8 cellular contexts compared by ENCODE assay signal in genomic region chr4:168831919-168832745, GRCh38.
DNase-seq lines count a peak whose midpoint lies in the region; ATAC-seq, FAIRE-seq and TF ChIP-seq lines count a peak whose summit lies in the region.

No MANE protein-coding gene starts in this region.

- intact Hi-C loops in activated B cell treated with CpG ODN at 0.5 μM for 24 hours (cut with micrococcal nuclease): loop anchor here (1.0 to 5.0 kb wide), 4 partner anchors 15 to 780 kb away; partner anchors contain the start of genes DDX60 and NEK1

- peaks cover 18% of the 10 kb centered on the region for H3K4me1 Mint-ChIP-seq in activated B cell treated with CpG ODN at 0.5 μM for 24 hours

- H3K79me2 ChIP-seq in MM.1S (ENCODE audit: low read length): 0 out of 2 replicates have a peak, but pooled peaks cover 19% of the 10 kb centered on the region
- peaks cover 52% of the 10 kb centered on the region for H3K79me2 ChIP-seq in keratinocyte (ENCODE audit: control insufficient read depth, insufficient read depth, low read length)

- no peak for FAIRE-seq in keratinocyte (lab: Jason Lieb, UNC)

- no peaks in the 10 kb centered on the region for H3K9me2 ChIP-seq in MM.1S (replicated peaks; ENCODE audit: insufficient read depth, low read length)

- H3K27me3 Mint-ChIP-seq in activated B cell treated with CpG ODN at 0.5 μM for 24 hours: peaks cover 53% of the 10 kb centered on the region

- H3K4me3 ChIP-seq in GM12875 (ENCODE audit: low read depth, low read length) (peak overlapping the region; percentile 35), HAP-1 (peak overlapping the region; percentile 88), MM.1S (ENCODE audit: low read length) (peak overlapping the region; percentile 95), keratinocyte (ENCODE audit: control insufficient read depth in 2 of 3, extremely low read depth in 1 of 3, insufficient read depth in 2 of 3, low read depth in 1 of 3, low read length in 3 of 3) (peak overlapping the region; percentile 77 to 95 (median 82))

- TF ChIP-seq CTCF in GM12875 (IDR thresholded peaks at IDR 0.05; ENCODE audit: borderline replicate concordance, insufficient read depth, low read depth, low read length) (no peak), MM.1S (IDR thresholded peaks at IDR 0.05; ENCODE audit: low read length) (no peak), activated B cell treated with CpG ODN at 0.5 μM for 24 hours (IDR thresholded peaks at IDR 0.05) (no peak), keratinocyte (optimal IDR thresholded peaks at IDR 0.05 in 1 of 3, IDR thresholded peaks at IDR 0.05 in 1 of 3, conservative IDR thresholded peaks at IDR 0.05 in 1 of 3; ENCODE audit: extremely low read depth in 1 of 3, insufficient read depth in 2 of 3, low read length in 3 of 3) (no peak)

- H2AFZ ChIP-seq in MM.1S (ENCODE audit: low read length) (peak overlapping the region; percentile 68), keratinocyte (ENCODE audit: control insufficient read depth, low read length) (peak overlapping the region; percentile 87)

- H3K36me3 ChIP-seq in HAP-1 (replicated peaks): peaks cover 5% of the 10 kb centered on the region; the same call in 1 of the 2 replicates
- H3K36me3 ChIP-seq in MM.1S (replicated peaks; ENCODE audit: insufficient read depth, low read length): no peaks in the 10 kb centered on the region
- peaks cover 2 to 14% of the 10 kb centered on the region in 2 experiments for H3K36me3 ChIP-seq in keratinocyte (ENCODE audit: control insufficient read depth in 2 of 2, extremely low read depth in 1 of 2, insufficient read depth in 2 of 2, low read length in 2 of 2)

- peak overlapping the region; percentile 75 for H3K4me3 Mint-ChIP-seq in activated B cell treated with CpG ODN at 0.5 μM for 24 hours

- peaks cover 2% of the 10 kb centered on the region for H3K9me1 ChIP-seq in keratinocyte (ENCODE audit: control insufficient read depth, extremely low read depth, insufficient read depth, low read length)

- no peaks in the 10 kb centered on the region for H4K20me1 ChIP-seq in MM.1S (ENCODE audit: insufficient read depth, low read length)
- H4K20me1 ChIP-seq in keratinocyte (ENCODE audit: control insufficient read depth, extremely low read depth, insufficient read depth, low read length): peaks cover 5% of the 10 kb centered on the region

- peak; percentile 89 for ATAC-seq in activated B cell treated with CpG ODN at 0.5 μM for 24 hours (ENCODE audit: low read depth)

- no peak overlapping the region for H3K27ac Mint-ChIP-seq in activated B cell treated with CpG ODN at 0.5 μM for 24 hours

- H3K4me2 ChIP-seq in MM.1S (ENCODE audit: low read depth, low read length) (peak overlapping the region; percentile 66), keratinocyte (ENCODE audit: control insufficient read depth, extremely low read depth, insufficient read depth, low read depth, low read length) (peak overlapping the region; percentile 94)

- CTCF ChIA-PET in activated B cell treated with CpG ODN at 0.5 μM for 24 hours (lab: Charles Lee): interaction anchor here (1.2 to 1.3 kb wide), 2 partner anchors 10 to 178 kb away, joined by 3 to 5 read pairs; partner anchors contain the start of gene CBR4

- H3K27ac ChIP-seq in MM.1S (ENCODE audit: low read length) (no peak overlapping the region), caudate nucleus (ENCODE audit: low read depth, low read length) (peak overlapping the region; percentile 88), keratinocyte (ENCODE audit: control insufficient read depth, insufficient read depth, low read length) (peak overlapping the region; percentile 92)

- no peaks in the 10 kb centered on the region for H3K27me3 ChIP-seq in HAP-1 (ENCODE audit: low read depth)
- no peaks in the 10 kb centered on the region for H3K27me3 ChIP-seq in MM.1S (replicated peaks; ENCODE audit: insufficient read depth, low read length)
- no peaks in the 10 kb centered on the region for H3K27me3 ChIP-seq in keratinocyte (ENCODE audit: control insufficient read depth, extremely low read depth, insufficient read depth, low read length)

- peak; percentile 82 to 90 for DNase-seq in HAP-1 (ENCODE audit: low spot score in 2 of 2)
- DNase-seq in MM.1S: peak; percentile 86
- peak; percentile 54 for DNase-seq in activated B cell treated with CpG ODN at 0.5 μM for 24 hours
- peak in 47 of 61 donors; percentile 5 to 77 (median 37) for DNase-seq in caudate nucleus (lab: John Stamatoyannopoulos, UW)
- DNase-seq in keratinocyte (ENCODE audit: low read depth, low spot score): no peak
- DNase-seq in stimulated activated CD4-positive, alpha-beta T cell treated with anti-CD3 and anti-CD28 coated beads, Interleukin-15, amount 100 ng/mL, for 24 hours: peak; percentile 77
- no peak for DNase-seq in AML-193 (lab: John Stamatoyannopoulos, UW)

- no peaks in the 10 kb centered on the region for H3F3A ChIP-seq in MM.1S (ENCODE audit: insufficient read depth, low read length)

- in situ Hi-C loops in HAP-1 (cut with MboI; ENCODE audit: low sequenced_read_pairs): loop anchor here (10.0 kb wide), 1 partner anchor 117 kb away; no protein-coding TSS in a partner anchor

- dilution Hi-C loops in keratinocyte (cut with MboI; ENCODE audit: extremely low pct_ligation_motif_present, low sequenced_read_pairs): no loop called here

- H3K9me3 ChIP-seq in HAP-1 (no peaks in the 10 kb centered on the region), MM.1S (replicated peaks; ENCODE audit: insufficient read depth, low read length) (no peaks in the 10 kb centered on the region), keratinocyte (ENCODE audit: control insufficient read depth, low read depth, low read length) (no peaks in the 10 kb centered on the region)

- no peaks in the 10 kb centered on the region for H3K9me3 Mint-ChIP-seq in activated B cell treated with CpG ODN at 0.5 μM for 24 hours

- POLR2A ChIA-PET in activated B cell treated with CpG ODN at 0.5 μM for 24 hours (lab: Charles Lee): no interaction called here

- H3K9ac ChIP-seq in MM.1S (ENCODE audit: low read length): peak overlapping the region; percentile 84
- H3K9ac ChIP-seq in keratinocyte (ENCODE audit: control insufficient read depth, extremely low read depth, insufficient read depth, low read length): peak overlapping the region; percentile 96

- H3K4me1 ChIP-seq in HAP-1 (peaks cover 10% of the 10 kb centered on the region), MM.1S (ENCODE audit: low read length) (no peaks in the 10 kb centered on the region), keratinocyte (ENCODE audit: control insufficient read depth, extremely low read depth, insufficient read depth, low read length) (peaks cover 43% of the 10 kb centered on the region)

- no peaks in the 10 kb centered on the region for H3K36me3 Mint-ChIP-seq in activated B cell treated with CpG ODN at 0.5 μM for 24 hours (ENCODE audit: low read depth)

Comparison
In these comparisons a context has a peak if more than half of its experiments do, and no peak if none do; other contexts are left out.
1. H3K4me3 ChIP-seq: peak in every context shown above with its lines; median percentile 95 in MM.1S; 88 in HAP-1; 82 in keratinocyte; 35 in GM12875.
2. DNase-seq: peak in HAP-1 (2 of 2), MM.1S (single experiment), activated B cell treated with CpG ODN at 0.5 μM for 24 hours (single experiment), caudate nucleus (47 of 61) and stimulated activated CD4-positive, alpha-beta T cell treated with anti-CD3 and anti-CD28 coated beads, Interleukin-15, amount 100 ng/mL, for 24 hours (single experiment); none in keratinocyte (single experiment) and AML-193 (0 of 2).